ENCODE assay signal across 8 cellular contexts in genomic region chr5:172683696-172684464, GRCh38. TPM values are rescaled to one million over a fixed set of nuclear protein-coding genes. Genes with fewer than 3 reads are reported as not detected.
DNase-seq lines count a peak whose midpoint lies in the region; ATAC-seq and TF ChIP-seq lines count a peak whose summit lies in the region.

No MANE protein-coding gene starts in this region.

- H3K27me3 Mint-ChIP-seq in progenitor cell of endocrine pancreas = peaks cover 46% of the 10 kb centered on the region

- no peak overlapping the region for H3K27ac Mint-ChIP-seq in progenitor cell of endocrine pancreas

- no peaks in the 10 kb centered on the region for H3K27me3 ChIP-seq in vagina

- H3K4me1 Mint-ChIP-seq in progenitor cell of endocrine pancreas (ENCODE audit: low read depth) = no peaks in the 10 kb centered on the region

- no peak overlapping the region for H3K27ac ChIP-seq in coronary artery
- peak overlapping the region; percentile 9 for H3K27ac ChIP-seq in vagina

- H3K9me3 Mint-ChIP-seq in progenitor cell of endocrine pancreas (ENCODE audit: low read depth) = peaks cover 6% of the 10 kb centered on the region

- TF ChIP-seq CTCF in coronary artery (IDR thresholded peaks at IDR 0.05) (no peak), progenitor cell of endocrine pancreas (IDR thresholded peaks at IDR 0.05; ENCODE audit: unreplicated experiment) (no peak), vagina (IDR thresholded peaks at IDR 0.05) (no peak)

- peak; percentile 56 for DNase-seq in left ventricle myocardium superior
- no peak for DNase-seq in cardiac septum (ENCODE audit: low spot score)
- no peak for DNase-seq in coronary artery (ENCODE audit: low spot score)
- no peak for DNase-seq in progenitor cell of endocrine pancreas (ENCODE audit: low spot score, unreplicated experiment)
- no peak for DNase-seq in vagina (ENCODE audit: extremely low spot score in 2 of 2)
- DNase-seq in NCI-H2171 (lab: John Stamatoyannopoulos, UW) = no peak
- DNase-seq in NCI-H1048 (lab: John Stamatoyannopoulos, UW) = no peak

- no peak for ATAC-seq in left ventricle myocardium superior
- no peak for ATAC-seq in GM21576 (IDR thresholded peaks at IDR 0.05; ENCODE audit: unreplicated experiment)

- H3K36me3 ChIP-seq in vagina = no peaks in the 10 kb centered on the region

- peaks cover 10% of the 10 kb centered on the region for H3K36me3 Mint-ChIP-seq in progenitor cell of endocrine pancreas (ENCODE audit: insufficient read depth)

- no peaks in the 10 kb centered on the region for H3K9me3 ChIP-seq in vagina

- H3K4me3 ChIP-seq in coronary artery = peak overlapping the region; percentile 14
- no peak overlapping the region for H3K4me3 ChIP-seq in vagina

- no peak for TF ChIP-seq POLR2A in vagina (IDR thresholded peaks at IDR 0.05)

- peaks cover 11% of the 10 kb centered on the region for H3K4me1 ChIP-seq in vagina

- intact Hi-C loops in left ventricle myocardium superior (cut with micrococcal nuclease) = no loop called here
- intact Hi-C loops in cardiac septum (cut with DNase I) = no loop called here
- intact Hi-C loops in vagina (cut with DNase I) = no loop called here

- peak overlapping the region; percentile 41 for H3K4me3 Mint-ChIP-seq in progenitor cell of endocrine pancreas (ENCODE audit: low read depth)

RNA-seq across cellular contexts. Expression of gene NEURL1B, which starts 42.8 kb away (rescaled TPM):
- 32.0 TPM for total RNA-seq in left ventricle myocardium superior
- total RNA-seq in cardiac septum = 19.7 TPM
- total RNA-seq in progenitor cell of endocrine pancreas = 4.0 and 4.3 TPM in 2 replicates
- 30.9 TPM for total RNA-seq in vagina
